ENCODE assay signal across 1 cellular context in the genomic region with DNA sequence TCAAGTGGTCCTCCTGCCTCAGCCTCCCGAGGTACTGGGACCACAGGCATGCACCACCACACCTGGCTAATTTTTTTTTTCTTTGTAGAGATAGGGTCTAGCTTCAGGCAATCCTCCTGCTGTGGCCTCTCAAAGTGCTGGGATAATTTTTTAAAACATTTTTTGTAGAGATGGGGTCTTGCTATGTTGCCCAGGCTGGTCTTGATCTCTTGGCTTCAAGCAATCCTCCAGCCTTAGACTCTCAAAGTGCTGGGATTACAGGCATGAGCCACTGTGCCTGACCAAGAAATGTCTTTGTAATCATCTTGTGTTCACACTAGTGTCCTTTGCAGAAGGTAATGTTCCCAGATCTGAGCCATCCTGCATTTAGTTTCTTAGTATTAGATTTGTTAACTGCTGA.
TF ChIP-seq lines count a peak whose summit lies in the region.

No MANE protein-coding gene starts in this region.

TF ChIP-seq in GM23338, 12 proteins besides CTCF, POLR2A, EP300 and RAD21 (continued from another document):
- TF ChIP-seq ZNF462 (CRISPR knock-in tag; IDR thresholded peaks at IDR 0.05) (no peak), JUNB (IDR thresholded peaks at IDR 0.05; ENCODE audit: unreplicated experiment) (no peak), ETS1 (IDR thresholded peaks at IDR 0.05) (no peak), ZNF331 (CRISPR knock-in tag; IDR thresholded peaks at IDR 0.05; ENCODE audit: low read depth) (no peak)
